ENCODE assay signal across 1 cellular context in genomic region chr1:44778705-44779576, GRCh38.
TF ChIP-seq lines count a peak whose summit lies in the region.

No MANE protein-coding gene starts in this region.

TF ChIP-seq in GM12878, 131 proteins besides CTCF, POLR2A, EP300 and RAD21:
- TF ChIP-seq, protein P1, sequence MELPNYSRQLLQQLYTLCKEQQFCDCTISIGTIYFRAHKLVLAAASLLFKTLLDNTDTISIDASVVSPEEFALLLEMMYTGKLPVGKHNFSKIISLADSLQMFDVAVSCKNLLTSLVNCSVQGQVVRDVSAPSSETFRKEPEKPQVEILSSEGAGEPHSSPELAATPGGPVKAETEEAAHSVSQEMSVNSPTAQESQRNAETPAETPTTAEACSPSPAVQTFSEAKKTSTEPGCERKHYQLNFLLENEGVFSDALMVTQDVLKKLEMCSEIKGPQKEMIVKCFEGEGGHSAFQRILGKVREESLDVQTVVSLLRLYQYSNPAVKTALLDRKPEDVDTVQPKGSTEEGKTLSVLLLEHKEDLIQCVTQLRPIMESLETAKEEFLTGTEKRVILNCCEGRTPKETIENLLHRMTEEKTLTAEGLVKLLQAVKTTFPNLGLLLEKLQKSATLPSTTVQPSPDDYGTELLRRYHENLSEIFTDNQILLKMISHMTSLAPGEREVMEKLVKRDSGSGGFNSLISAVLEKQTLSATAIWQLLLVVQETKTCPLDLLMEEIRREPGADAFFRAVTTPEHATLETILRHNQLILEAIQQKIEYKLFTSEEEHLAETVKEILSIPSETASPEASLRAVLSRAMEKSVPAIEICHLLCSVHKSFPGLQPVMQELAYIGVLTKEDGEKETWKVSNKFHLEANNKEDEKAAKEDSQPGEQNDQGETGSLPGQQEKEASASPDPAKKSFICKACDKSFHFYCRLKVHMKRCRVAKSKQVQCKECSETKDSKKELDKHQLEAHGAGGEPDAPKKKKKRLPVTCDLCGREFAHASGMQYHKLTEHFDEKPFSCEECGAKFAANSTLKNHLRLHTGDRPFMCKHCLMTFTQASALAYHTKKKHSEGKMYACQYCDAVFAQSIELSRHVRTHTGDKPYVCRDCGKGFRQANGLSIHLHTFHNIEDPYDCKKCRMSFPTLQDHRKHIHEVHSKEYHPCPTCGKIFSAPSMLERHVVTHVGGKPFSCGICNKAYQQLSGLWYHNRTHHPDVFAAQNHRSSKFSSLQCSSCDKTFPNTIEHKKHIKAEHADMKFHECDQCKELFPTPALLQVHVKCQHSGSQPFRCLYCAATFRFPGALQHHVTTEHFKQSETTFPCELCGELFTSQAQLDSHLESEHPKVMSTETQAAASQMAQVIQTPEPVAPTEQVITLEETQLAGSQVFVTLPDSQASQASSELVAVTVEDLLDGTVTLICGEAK (IDR thresholded peaks at IDR 0.05; ENCODE audit: borderline replicate concordance): no peak
- no peak for TF ChIP-seq FOS (IDR thresholded peaks at IDR 0.05; ENCODE audit: borderline replicate concordance, extremely low read depth, insufficient read length)
- 0 out of 2 replicates have a peak, but pooled peaks have one; percentile 22 for TF ChIP-seq RUNX3 (IDR thresholded peaks at IDR 0.05; ENCODE audit: low read length)
- TF ChIP-seq MTA3 (IDR thresholded peaks at IDR 0.05; ENCODE audit: borderline replicate concordance, low read length): 0 out of 2 replicates have a peak, but pooled peaks have one; percentile 3
- TF ChIP-seq IRF4 (IDR thresholded peaks at IDR 0.05; ENCODE audit: low read depth, low read length): no peak
- no peak for TF ChIP-seq FOXK2 (IDR thresholded peaks at IDR 0.05)
- 0 out of 2 replicates have a peak, but pooled peaks have one; percentile 28 for TF ChIP-seq SMAD5 (IDR thresholded peaks at IDR 0.05; ENCODE audit: low read depth)
- TF ChIP-seq HDAC6 (IDR thresholded peaks at IDR 0.05; ENCODE audit: unreplicated experiment): no peak
- no peak for TF ChIP-seq MEF2A (IDR thresholded peaks at IDR 0.05; ENCODE audit: insufficient read depth, low read depth, low read length)
- no peak for TF ChIP-seq BRCA1 (IDR thresholded peaks at IDR 0.05; ENCODE audit: low read depth, low read length)
- no peak for TF ChIP-seq EGR1 (IDR thresholded peaks at IDR 0.05; ENCODE audit: borderline replicate concordance in 1 of 2, low read depth in 2 of 2, low read length in 2 of 2)
- TF ChIP-seq RFX5 (IDR thresholded peaks at IDR 0.05; ENCODE audit: low read depth, low read length): no peak
- TF ChIP-seq ZSCAN29 (IDR thresholded peaks at IDR 0.05): no peak
- no peak for TF ChIP-seq SUZ12 (IDR thresholded peaks at IDR 0.05; ENCODE audit: unreplicated experiment)
- TF ChIP-seq, protein P2, sequence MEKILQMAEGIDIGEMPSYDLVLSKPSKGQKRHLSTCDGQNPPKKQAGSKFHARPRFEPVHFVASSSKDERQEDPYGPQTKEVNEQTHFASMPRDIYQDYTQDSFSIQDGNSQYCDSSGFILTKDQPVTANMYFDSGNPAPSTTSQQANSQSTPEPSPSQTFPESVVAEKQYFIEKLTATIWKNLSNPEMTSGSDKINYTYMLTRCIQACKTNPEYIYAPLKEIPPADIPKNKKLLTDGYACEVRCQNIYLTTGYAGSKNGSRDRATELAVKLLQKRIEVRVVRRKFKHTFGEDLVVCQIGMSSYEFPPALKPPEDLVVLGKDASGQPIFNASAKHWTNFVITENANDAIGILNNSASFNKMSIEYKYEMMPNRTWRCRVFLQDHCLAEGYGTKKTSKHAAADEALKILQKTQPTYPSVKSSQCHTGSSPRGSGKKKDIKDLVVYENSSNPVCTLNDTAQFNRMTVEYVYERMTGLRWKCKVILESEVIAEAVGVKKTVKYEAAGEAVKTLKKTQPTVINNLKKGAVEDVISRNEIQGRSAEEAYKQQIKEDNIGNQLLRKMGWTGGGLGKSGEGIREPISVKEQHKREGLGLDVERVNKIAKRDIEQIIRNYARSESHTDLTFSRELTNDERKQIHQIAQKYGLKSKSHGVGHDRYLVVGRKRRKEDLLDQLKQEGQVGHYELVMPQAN (conservative IDR thresholded peaks at IDR 0.05): no peak
- no peak for TF ChIP-seq BCL11A (IDR thresholded peaks at IDR 0.05; ENCODE audit: low read depth, low read length)
- TF ChIP-seq, protein P3, sequence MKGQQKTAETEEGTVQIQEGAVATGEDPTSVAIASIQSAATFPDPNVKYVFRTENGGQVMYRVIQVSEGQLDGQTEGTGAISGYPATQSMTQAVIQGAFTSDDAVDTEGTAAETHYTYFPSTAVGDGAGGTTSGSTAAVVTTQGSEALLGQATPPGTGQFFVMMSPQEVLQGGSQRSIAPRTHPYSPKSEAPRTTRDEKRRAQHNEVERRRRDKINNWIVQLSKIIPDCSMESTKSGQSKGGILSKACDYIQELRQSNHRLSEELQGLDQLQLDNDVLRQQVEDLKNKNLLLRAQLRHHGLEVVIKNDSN (IDR thresholded peaks at IDR 0.05; ENCODE audit: borderline replicate concordance, extremely low read length, insufficient read depth, low read depth, low read length): no peak
- TF ChIP-seq POLR2AphosphoS5 (IDR thresholded peaks at IDR 0.05; ENCODE audit: low read length): peak; percentile 66
- TF ChIP-seq RB1 (IDR thresholded peaks at IDR 0.05; ENCODE audit: borderline replicate concordance): no peak
- TF ChIP-seq CEBPB (IDR thresholded peaks at IDR 0.05; ENCODE audit: borderline replicate concordance in 1 of 2, low read depth in 2 of 2, low read length in 2 of 2): no peak
- no peak for TF ChIP-seq ASH2L (IDR thresholded peaks at IDR 0.05; ENCODE audit: borderline replicate concordance, low read depth)
- TF ChIP-seq NFXL1 (IDR thresholded peaks at IDR 0.05; ENCODE audit: borderline replicate concordance): no peak
- no peak for TF ChIP-seq GABPA (IDR thresholded peaks at IDR 0.05; ENCODE audit: low read depth)
- TF ChIP-seq, protein P4, sequence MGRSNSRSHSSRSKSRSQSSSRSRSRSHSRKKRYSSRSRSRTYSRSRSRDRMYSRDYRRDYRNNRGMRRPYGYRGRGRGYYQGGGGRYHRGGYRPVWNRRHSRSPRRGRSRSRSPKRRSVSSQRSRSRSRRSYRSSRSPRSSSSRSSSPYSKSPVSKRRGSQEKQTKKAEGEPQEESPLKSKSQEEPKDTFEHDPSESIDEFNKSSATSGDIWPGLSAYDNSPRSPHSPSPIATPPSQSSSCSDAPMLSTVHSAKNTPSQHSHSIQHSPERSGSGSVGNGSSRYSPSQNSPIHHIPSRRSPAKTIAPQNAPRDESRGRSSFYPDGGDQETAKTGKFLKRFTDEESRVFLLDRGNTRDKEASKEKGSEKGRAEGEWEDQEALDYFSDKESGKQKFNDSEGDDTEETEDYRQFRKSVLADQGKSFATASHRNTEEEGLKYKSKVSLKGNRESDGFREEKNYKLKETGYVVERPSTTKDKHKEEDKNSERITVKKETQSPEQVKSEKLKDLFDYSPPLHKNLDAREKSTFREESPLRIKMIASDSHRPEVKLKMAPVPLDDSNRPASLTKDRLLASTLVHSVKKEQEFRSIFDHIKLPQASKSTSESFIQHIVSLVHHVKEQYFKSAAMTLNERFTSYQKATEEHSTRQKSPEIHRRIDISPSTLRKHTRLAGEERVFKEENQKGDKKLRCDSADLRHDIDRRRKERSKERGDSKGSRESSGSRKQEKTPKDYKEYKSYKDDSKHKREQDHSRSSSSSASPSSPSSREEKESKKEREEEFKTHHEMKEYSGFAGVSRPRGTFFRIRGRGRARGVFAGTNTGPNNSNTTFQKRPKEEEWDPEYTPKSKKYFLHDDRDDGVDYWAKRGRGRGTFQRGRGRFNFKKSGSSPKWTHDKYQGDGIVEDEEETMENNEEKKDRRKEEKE (IDR thresholded peaks at IDR 0.05): no peak
- TF ChIP-seq, protein P5, sequence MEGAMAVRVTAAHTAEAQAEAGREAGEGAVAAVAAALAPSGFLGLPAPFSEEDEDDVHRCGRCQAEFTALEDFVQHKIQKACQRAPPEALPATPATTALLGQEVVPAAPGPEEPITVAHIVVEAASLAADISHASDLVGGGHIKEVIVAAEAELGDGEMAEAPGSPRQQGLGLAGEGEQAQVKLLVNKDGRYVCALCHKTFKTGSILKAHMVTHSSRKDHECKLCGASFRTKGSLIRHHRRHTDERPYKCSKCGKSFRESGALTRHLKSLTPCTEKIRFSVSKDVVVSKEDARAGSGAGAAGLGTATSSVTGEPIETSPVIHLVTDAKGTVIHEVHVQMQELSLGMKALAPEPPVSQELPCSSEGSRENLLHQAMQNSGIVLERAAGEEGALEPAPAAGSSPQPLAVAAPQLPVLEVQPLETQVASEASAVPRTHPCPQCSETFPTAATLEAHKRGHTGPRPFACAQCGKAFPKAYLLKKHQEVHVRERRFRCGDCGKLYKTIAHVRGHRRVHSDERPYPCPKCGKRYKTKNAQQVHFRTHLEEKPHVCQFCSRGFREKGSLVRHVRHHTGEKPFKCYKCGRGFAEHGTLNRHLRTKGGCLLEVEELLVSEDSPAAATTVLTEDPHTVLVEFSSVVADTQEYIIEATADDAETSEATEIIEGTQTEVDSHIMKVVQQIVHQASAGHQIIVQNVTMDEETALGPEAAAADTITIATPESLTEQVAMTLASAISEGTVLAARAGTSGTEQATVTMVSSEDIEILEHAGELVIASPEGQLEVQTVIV (IDR thresholded peaks at IDR 0.05; ENCODE audit: borderline replicate concordance, partially characterized antibody): no peak
- no peak for TF ChIP-seq CBX5 (IDR thresholded peaks at IDR 0.05; ENCODE audit: low read depth)
- TF ChIP-seq IRF3 (IDR thresholded peaks at IDR 0.05): no peak
- no peak for TF ChIP-seq PAX5 (IDR thresholded peaks at IDR 0.05; ENCODE audit: borderline replicate concordance, low read depth, low read length)
- no peak for TF ChIP-seq MEF2B (IDR thresholded peaks at IDR 0.05; ENCODE audit: partially characterized antibody, poor library complexity, severe bottlenecking)
- TF ChIP-seq, protein P6, sequence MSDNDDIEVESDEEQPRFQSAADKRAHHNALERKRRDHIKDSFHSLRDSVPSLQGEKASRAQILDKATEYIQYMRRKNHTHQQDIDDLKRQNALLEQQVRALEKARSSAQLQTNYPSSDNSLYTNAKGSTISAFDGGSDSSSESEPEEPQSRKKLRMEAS (IDR thresholded peaks at IDR 0.05; ENCODE audit: low read depth, low read length): no peak
- no peak for TF ChIP-seq HDGF (IDR thresholded peaks at IDR 0.05)
- TF ChIP-seq RAD51 (IDR thresholded peaks at IDR 0.05): no peak
- TF ChIP-seq SIX5 (IDR thresholded peaks at IDR 0.05; ENCODE audit: low read depth, low read length, severe bottlenecking): no peak
- TF ChIP-seq, protein P7, sequence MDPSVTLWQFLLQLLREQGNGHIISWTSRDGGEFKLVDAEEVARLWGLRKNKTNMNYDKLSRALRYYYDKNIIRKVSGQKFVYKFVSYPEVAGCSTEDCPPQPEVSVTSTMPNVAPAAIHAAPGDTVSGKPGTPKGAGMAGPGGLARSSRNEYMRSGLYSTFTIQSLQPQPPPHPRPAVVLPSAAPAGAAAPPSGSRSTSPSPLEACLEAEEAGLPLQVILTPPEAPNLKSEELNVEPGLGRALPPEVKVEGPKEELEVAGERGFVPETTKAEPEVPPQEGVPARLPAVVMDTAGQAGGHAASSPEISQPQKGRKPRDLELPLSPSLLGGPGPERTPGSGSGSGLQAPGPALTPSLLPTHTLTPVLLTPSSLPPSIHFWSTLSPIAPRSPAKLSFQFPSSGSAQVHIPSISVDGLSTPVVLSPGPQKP (IDR thresholded peaks at IDR 0.05; ENCODE audit: low read depth, low read length): no peak
- no peak for TF ChIP-seq ZNF687 (IDR thresholded peaks at IDR 0.05)
TF ChIP-seq in GM12878: peak in this region for 4.
